8 cellular contexts compared by ENCODE assay signal in the genomic region with DNA sequence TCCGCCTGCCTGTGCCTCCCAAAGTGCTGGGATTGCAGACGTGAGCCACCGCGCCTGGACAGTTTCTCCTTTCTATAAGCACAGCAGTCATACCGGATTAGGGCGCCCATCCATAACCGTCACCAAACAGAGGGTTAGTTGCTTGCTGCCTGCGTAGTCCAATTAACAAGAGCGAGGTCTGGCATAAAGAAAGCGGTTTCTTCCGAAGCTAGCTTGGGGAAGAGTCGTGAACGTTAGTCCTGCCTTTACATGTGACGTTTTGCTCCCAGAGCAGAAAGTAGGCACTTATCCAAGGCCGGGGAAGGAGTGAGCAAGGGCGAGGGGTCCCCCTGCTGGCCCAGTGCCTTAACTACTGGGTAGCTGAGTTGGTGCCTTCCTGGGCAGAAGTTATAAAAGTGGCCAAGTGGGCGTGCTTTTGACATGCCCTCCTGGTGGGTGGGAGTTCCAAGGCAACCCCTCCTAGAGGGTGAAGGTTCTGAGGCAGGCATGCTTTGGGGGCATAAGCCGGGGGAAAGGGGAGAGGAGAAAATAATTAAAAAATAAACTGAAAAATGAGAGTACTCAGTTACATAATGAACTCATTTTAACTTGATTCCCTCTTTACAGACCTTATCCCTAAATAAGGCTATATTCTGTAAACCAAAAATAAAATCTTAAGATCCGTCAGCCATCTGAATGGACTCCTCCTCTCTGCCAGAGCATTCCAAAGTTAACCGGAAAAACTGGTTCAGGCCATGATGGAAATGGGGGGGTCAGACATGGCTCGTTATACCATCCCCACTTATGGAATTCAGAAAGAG.
DNase-seq lines count a peak whose midpoint lies in the region; ATAC-seq, FAIRE-seq and TF ChIP-seq lines count a peak whose summit lies in the region.

No MANE protein-coding gene starts in this region.

- peak; percentile 84 to 90 for TF ChIP-seq RAD21 in A549 (conservative IDR thresholded peaks at IDR 0.05 in 1 of 2, IDR thresholded peaks at IDR 0.05 in 1 of 2)

- FAIRE-seq in A549 (lab: Jason Lieb, UNC) (no peak), HTR-8/SVneo (lab: Jason Lieb, UNC) (peak; percentile 88)

- DNase-seq in A549 (ENCODE audit: low read depth in 1 of 2, low spot score in 1 of 2) (peak; percentile 55 to 80), HTR-8/SVneo (ENCODE audit: insufficient read length, low spot score) (peak; percentile 84), OCI-M1 (lab: John Stamatoyannopoulos, UW) (peak; percentile 91), fibroblast of gingiva (ENCODE audit: low read depth) (peak; percentile 88), natural killer cell (peak; percentile 62)
- peak; percentile 66 for DNase-seq in activated T-cell treated with anti-CD3 and anti-CD28 coated beads, Interleukin-2, amount 50 U/mL, for 4 hours
- DNase-seq in stimulated activated effector memory CD8-positive, alpha-beta T cell treated with anti-CD3 and anti-CD28 coated beads, Interleukin-12 subunit alpha, Interleukin-12 subunit beta, amount 100 ng/mL, for 72 hours (ENCODE audit: low spot score in 2 of 2): peak; percentile 58 to 79

- TF ChIP-seq EP300 in A549 (IDR thresholded peaks at IDR 0.05): no peak

- no peak overlapping the region for H3K27ac Mint-ChIP-seq in natural killer cell
- no peak overlapping the region for H3K27ac Mint-ChIP-seq in stimulated activated effector memory CD8-positive, alpha-beta T cell treated with anti-CD3 and anti-CD28 coated beads, Interleukin-12 subunit alpha, Interleukin-12 subunit beta, amount 100 ng/mL, for 72 hours

- no peak for TF ChIP-seq POLR2A in A549 (IDR thresholded peaks at IDR 0.05; ENCODE audit: low read length)

- H3K4me3 Mint-ChIP-seq in activated T-cell treated with anti-CD3 and anti-CD28 coated beads, Interleukin-2, amount 50 U/mL, for 4 hours: no peak overlapping the region
- no peak overlapping the region for H3K4me3 Mint-ChIP-seq in natural killer cell
- no peak overlapping the region for H3K4me3 Mint-ChIP-seq in stimulated activated effector memory CD8-positive, alpha-beta T cell treated with anti-CD3 and anti-CD28 coated beads, Interleukin-12 subunit alpha, Interleukin-12 subunit beta, amount 100 ng/mL, for 72 hours

- H3K4me2 ChIP-seq in A549: peak overlapping the region; percentile 71

- 33% methylated on average over 19 of the region's 21 CpGs for WGBS in A549 (ENCODE audit: missing lambda C conversion rate)

- peak overlapping the region; percentile 34 to 69; a peak in 4 of 6 replicates for H3K27ac ChIP-seq in A549

- peaks cover 19% of the 10 kb centered on the region; the same call in 2 of the 3 replicates for H3K4me1 ChIP-seq in A549

- no peaks in the 10 kb centered on the region for H3K9me3 ChIP-seq in A549

- peak; percentile 65 for TF ChIP-seq CTCF in A549 (IDR thresholded peaks at IDR 0.05)
- peak; percentile 75 for TF ChIP-seq CTCF in natural killer cell (IDR thresholded peaks at IDR 0.05)

- ATAC-seq in A549 (peak; percentile 97 to 98), GM18861 (IDR thresholded peaks at IDR 0.05; ENCODE audit: unreplicated experiment) (peak; percentile 45), natural killer cell (peak; percentile 87 to 98 (median 96))
- ATAC-seq in activated T-cell treated with anti-CD3 and anti-CD28 coated beads, Interleukin-2, amount 50 U/mL, for 4 hours: peak; percentile 92 to 94
- peak; percentile 84 for ATAC-seq in stimulated activated effector memory CD8-positive, alpha-beta T cell treated with anti-CD3 and anti-CD28 coated beads, Interleukin-12 subunit alpha, Interleukin-12 subunit beta, amount 100 ng/mL, for 72 hours

- H3K36me3 Mint-ChIP-seq in activated T-cell treated with anti-CD3 and anti-CD28 coated beads, Interleukin-2, amount 50 U/mL, for 4 hours (ENCODE audit: insufficient read depth): peaks cover 6% of the 10 kb centered on the region
- no peaks in the 10 kb centered on the region for H3K36me3 Mint-ChIP-seq in natural killer cell
- H3K36me3 Mint-ChIP-seq in stimulated activated effector memory CD8-positive, alpha-beta T cell treated with anti-CD3 and anti-CD28 coated beads, Interleukin-12 subunit alpha, Interleukin-12 subunit beta, amount 100 ng/mL, for 72 hours: no peaks in the 10 kb centered on the region

- H3K27me3 Mint-ChIP-seq in activated T-cell treated with anti-CD3 and anti-CD28 coated beads, Interleukin-2, amount 50 U/mL, for 4 hours (ENCODE audit: low read depth): no peaks in the 10 kb centered on the region
- no peaks in the 10 kb centered on the region for H3K27me3 Mint-ChIP-seq in natural killer cell (ENCODE audit: low read depth in 2 of 2)

- H3K4me3 ChIP-seq in A549: no peak overlapping the region

- H3K9me3 Mint-ChIP-seq in activated T-cell treated with anti-CD3 and anti-CD28 coated beads, Interleukin-2, amount 50 U/mL, for 4 hours: no peaks in the 10 kb centered on the region
- H3K9me3 Mint-ChIP-seq in natural killer cell: no peaks in the 10 kb centered on the region
- H3K9me3 Mint-ChIP-seq in stimulated activated effector memory CD8-positive, alpha-beta T cell treated with anti-CD3 and anti-CD28 coated beads, Interleukin-12 subunit alpha, Interleukin-12 subunit beta, amount 100 ng/mL, for 72 hours: no peaks in the 10 kb centered on the region

- intact Hi-C loops in natural killer cell (cut with micrococcal nuclease): loop anchor here (1.0 kb wide), 2 partner anchors 248 to 712 kb away; no protein-coding TSS in a partner anchor

- POLR2A ChIA-PET in A549 (lab: Yijun Ruan, JAX): interaction anchor here (1.0 kb wide), 1 partner anchor 142 kb away, joined by 5 read pairs; a partner anchor contains a TSS

- CTCF ChIA-PET in A549 (lab: Yijun Ruan, JAX): interaction anchor here (0.6 to 6.1 kb wide), 24 partner anchors 9 to 726 kb away, joined by 3 to 42 read pairs (median 4); a partner anchor contains a TSS

- H3K4me1 Mint-ChIP-seq in activated T-cell treated with anti-CD3 and anti-CD28 coated beads, Interleukin-2, amount 50 U/mL, for 4 hours (ENCODE audit: low read depth): peaks cover 12% of the 10 kb centered on the region
- H3K4me1 Mint-ChIP-seq in natural killer cell: peaks cover 6 to 31% of the 10 kb centered on the region in 2 donors
- H3K4me1 Mint-ChIP-seq in stimulated activated effector memory CD8-positive, alpha-beta T cell treated with anti-CD3 and anti-CD28 coated beads, Interleukin-12 subunit alpha, Interleukin-12 subunit beta, amount 100 ng/mL, for 72 hours: peaks cover 11% of the 10 kb centered on the region

TF ChIP-seq in A549, 52 proteins besides CTCF, POLR2A, EP300 and RAD21:
- TF ChIP-seq SMC3 (IDR thresholded peaks at IDR 0.05) (peak; percentile 79), RFX5 (IDR thresholded peaks at IDR 0.05) (no peak), ESRRA (IDR thresholded peaks at IDR 0.05; ENCODE audit: borderline replicate concordance, low read length) (no peak), HOXB5 (CRISPR knock-in tag; IDR thresholded peaks at IDR 0.05) (no peak), RARB (CRISPR knock-in tag; IDR thresholded peaks at IDR 0.05) (no peak), HEYL (CRISPR knock-in tag; IDR thresholded peaks at IDR 0.05) (no peak)

Comparison
In these comparisons a context has a peak if more than half of its experiments do, and no peak if none do; other contexts are left out.
1. ATAC-seq: peak in every context shown above with its lines; median percentile 98 in A549; 96 in natural killer cell; 93 in activated T-cell treated with anti-CD3 and anti-CD28 coated beads, Interleukin-2, amount 50 U/mL, for 4 hours; 84 in stimulated activated effector memory CD8-positive, alpha-beta T cell treated with anti-CD3 and anti-CD28 coated beads, Interleukin-12 subunit alpha, Interleukin-12 subunit beta, amount 100 ng/mL, for 72 hours; 45 in GM18861.